Comparison of ENCODE assay signal across 9 cellular contexts in the genomic region with DNA sequence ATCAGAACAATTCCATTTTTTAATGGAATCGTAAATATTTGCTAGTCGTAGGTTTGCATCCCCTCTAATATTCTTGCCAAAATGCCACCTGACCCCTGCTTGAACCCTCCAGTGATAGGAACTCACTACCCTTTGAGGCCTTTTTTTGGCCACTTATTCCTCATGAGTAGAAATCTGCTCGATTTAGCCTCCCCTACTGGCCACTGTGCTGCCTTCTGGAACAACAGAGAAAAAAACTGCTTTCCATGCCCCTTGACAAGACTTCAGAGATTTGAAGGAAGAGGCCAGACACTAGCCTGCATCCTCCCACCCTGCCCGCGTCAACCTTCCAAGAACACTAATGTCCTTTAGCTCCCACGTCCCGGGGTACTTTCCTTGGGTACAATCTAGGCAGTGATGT.
DNase-seq lines count a peak whose midpoint lies in the region; ATAC-seq and TF ChIP-seq lines count a peak whose summit lies in the region.
"Had no signal": no experiment of that assay in that cellular context is flagged by ENCODE, and none has a peak within 500 bp of the region (broad histone marks: within the 10 kb centered on the region; RNA-seq: fewer than 3 reads in every experiment).

No MANE protein-coding gene starts in this region.

- peaks cover 36% of the 10 kb centered on the region for H3K4me1 ChIP-seq in rectal smooth muscle tissue (ENCODE audit: control insufficient read depth, insufficient read depth, low read length)

- no peak overlapping the region for H3K9ac ChIP-seq in rectal smooth muscle tissue (ENCODE audit: low read length)

- H3K36me3 ChIP-seq in KOPT-K1 (ENCODE audit: insufficient read depth, low read length) (peaks cover 87% of the 10 kb centered on the region), rectal smooth muscle tissue (ENCODE audit: control insufficient read depth, insufficient read depth, low read length) (no peaks in the 10 kb centered on the region)

- ATAC-seq in GM18517 (IDR thresholded peaks at IDR 0.05; ENCODE audit: unreplicated experiment) (no peak), GM18511 (IDR thresholded peaks at IDR 0.05; ENCODE audit: unreplicated experiment) (no peak)

- H3K27ac ChIP-seq in KOPT-K1 (ENCODE audit: low read depth, low read length, poor library complexity, severe bottlenecking) = peak overlapping the region; percentile 88
- H3K27ac ChIP-seq in rectal smooth muscle tissue (ENCODE audit: low read depth, low read length) = peak overlapping the region; percentile 89

- TF ChIP-seq CTCF in GM10266 (IDR thresholded peaks at IDR 0.05; ENCODE audit: control insufficient read depth, insufficient read depth, low read depth, missing control alignments) (peak; percentile 36), choroid plexus epithelial cell (conservative IDR thresholded peaks at IDR 0.05; ENCODE audit: low read depth, low read length) (peak; percentile 60)

- no peak for DNase-seq in GM10266 (ENCODE audit: extremely low spot score)
- DNase-seq in choroid plexus epithelial cell (ENCODE audit: low read depth) = peak; percentile 26
- no peak for DNase-seq in NCI-H2227 treated with DMSO at 0.1 percent for 48 hours (lab: John Stamatoyannopoulos, UW)
- DNase-seq: NCI-H1417, occipital lobe had no signal

- no peaks in the 10 kb centered on the region for H3K27me3 ChIP-seq in rectal smooth muscle tissue (ENCODE audit: control insufficient read depth, insufficient read depth, low read length)

- H3K9me3 ChIP-seq in KOPT-K1 (ENCODE audit: insufficient read depth, low read length, poor library complexity, severe bottlenecking) = no peaks in the 10 kb centered on the region

- no peak overlapping the region for H3K4me3 ChIP-seq in choroid plexus epithelial cell (ENCODE audit: low read depth, low read length)
- H3K4me3 ChIP-seq in rectal smooth muscle tissue (ENCODE audit: low read length) = no peak overlapping the region
